Comparison of ENCODE assay signal across 1 cellular context in genomic region chr13:31162151-31163008, GRCh38.
A peak's percentile ranks its signal among the peaks of the same experiment; 100 is the strongest.
TF ChIP-seq lines count a peak whose summit lies in the region.

No MANE protein-coding gene starts in this region.

TF ChIP-seq in K562, 482 proteins besides CTCF, POLR2A, EP300 and RAD21 (continued from another document and continues in another):
- no peak for TF ChIP-seq ZNF318 (IDR thresholded peaks at IDR 0.05; ENCODE audit: borderline replicate concordance in 1 of 2, low read depth in 1 of 2)
- TF ChIP-seq E4F1 (CRISPR knock-in tag; IDR thresholded peaks at IDR 0.05; ENCODE audit: borderline replicate concordance), result no peak
- TF ChIP-seq TRIM25 (IDR thresholded peaks at IDR 0.05; ENCODE audit: borderline replicate concordance), result no peak
- peak; percentile 57; the same call in 1 of the 2 replicates for TF ChIP-seq POLR2H (tag; IDR thresholded peaks at IDR 0.05; ENCODE audit: low read depth)
- no peak for TF ChIP-seq ZNF282 (CRISPR knock-in tag; IDR thresholded peaks at IDR 0.05)
- peak; percentile 63; the same call in 1 of the 2 replicates for TF ChIP-seq ELF1 (tag; IDR thresholded peaks at IDR 0.05)
- TF ChIP-seq MCM2 (IDR thresholded peaks at IDR 0.05; ENCODE audit: low read depth), result no peak
- TF ChIP-seq U2AF2 (optimal IDR thresholded peaks at IDR 0.05; ENCODE audit: low read depth, low read length), result no peak
- TF ChIP-seq ZNF212 (CRISPR knock-in tag; IDR thresholded peaks at IDR 0.05), result no peak
- peak; percentile 40; the same call in 1 of the 2 replicates for TF ChIP-seq VEZF1 (CRISPR knock-in tag; IDR thresholded peaks at IDR 0.05)
- no peak for TF ChIP-seq STAG1 (CRISPR knock-in tag; IDR thresholded peaks at IDR 0.05; ENCODE audit: borderline replicate concordance)
- peak in 1 of 3 experiments; percentile 20; a peak in 1 of 6 replicates for TF ChIP-seq ZBTB11 (CRISPR knock-in tag; IDR thresholded peaks at IDR 0.05)
- TF ChIP-seq KAT2B (IDR thresholded peaks at IDR 0.05; ENCODE audit: low read depth, low read length), result no peak
- 0 out of 2 replicates have a peak, but pooled peaks have one; percentile 59 for TF ChIP-seq ZNF197 (CRISPR knock-in tag; IDR thresholded peaks at IDR 0.05; ENCODE audit: low read depth)
- no peak for TF ChIP-seq TFE3 (CRISPR knock-in tag; IDR thresholded peaks at IDR 0.05)
- TF ChIP-seq ELK3 (CRISPR knock-in tag; IDR thresholded peaks at IDR 0.05), result no peak
- TF ChIP-seq SFPQ (IDR thresholded peaks at IDR 0.05; ENCODE audit: low read depth, low read length), result no peak
- no peak for TF ChIP-seq CAMTA2 (CRISPR knock-in tag; conservative IDR thresholded peaks at IDR 0.05)
- peak; percentile 87 to 89 for TF ChIP-seq SIX5 (IDR thresholded peaks at IDR 0.05; ENCODE audit: borderline replicate concordance in 1 of 2, insufficient read depth in 1 of 2, low read depth in 1 of 2, low read length in 2 of 2)
- TF ChIP-seq ARID1B (IDR thresholded peaks at IDR 0.05), result no peak
- no peak for TF ChIP-seq SRF (CRISPR knock-in tag; IDR thresholded peaks at IDR 0.05)
- no peak for TF ChIP-seq ZBTB2 (IDR thresholded peaks at IDR 0.05)
- no peak for TF ChIP-seq RAD51 (IDR thresholded peaks at IDR 0.05; ENCODE audit: borderline replicate concordance, low read depth)
- peak; percentile 52 for TF ChIP-seq ZNF707 (CRISPR knock-in tag; conservative IDR thresholded peaks at IDR 0.05)
- no peak for TF ChIP-seq ZNF134 (CRISPR knock-in tag; conservative IDR thresholded peaks at IDR 0.05)
- 0 out of 2 replicates have a peak, but pooled peaks have one; percentile 50 for TF ChIP-seq SREBF1 (IDR thresholded peaks at IDR 0.05; ENCODE audit: borderline replicate concordance, low read depth, low read length)
- TF ChIP-seq RCOR1 (IDR thresholded peaks at IDR 0.05; ENCODE audit: borderline replicate concordance in 1 of 2, low read depth in 2 of 2, low read length in 2 of 2), result peak in 1 of 2 experiments; percentile 52; a peak in 1 of 4 replicates
- no peak for TF ChIP-seq RUNX1 (IDR thresholded peaks at IDR 0.05; ENCODE audit: low read depth)
